9 cellular contexts compared by ENCODE assay signal in genomic region chr7:151115121-151115835, GRCh38. TPM values are rescaled to one million over a fixed set of nuclear protein-coding genes. Genes with fewer than 3 reads are reported as not detected.
DNase-seq lines count a peak whose midpoint lies in the region; FAIRE-seq and TF ChIP-seq lines count a peak whose summit lies in the region.
"Had no signal": no experiment of that assay in that cellular context is flagged by ENCODE, and none has a peak within 500 bp of the region (broad histone marks: within the 10 kb centered on the region; RNA-seq: fewer than 3 reads in every experiment).

No MANE protein-coding gene starts in this region.

- H3K27me3 Mint-ChIP-seq in IgD-negative memory B cell = peaks cover 15% of the 10 kb centered on the region

- H3K4me3 Mint-ChIP-seq in IgD-negative memory B cell = peak overlapping the region in 3 of 4 donors; percentile 46 to 86 (median 73)

- no peak overlapping the region for H3K9ac ChIP-seq in adipocyte (ENCODE audit: low read length)

- no peak for TF ChIP-seq CTCF in kidney epithelial cell (IDR thresholded peaks at IDR 0.05; ENCODE audit: insufficient read depth, low read length, poor library complexity, severe bottlenecking)
- no peak for TF ChIP-seq CTCF in D721Med (IDR thresholded peaks at IDR 0.05; ENCODE audit: insufficient read depth, missing control alignments)

- H3K36me3 Mint-ChIP-seq in IgD-negative memory B cell = peaks cover 5% of the 10 kb centered on the region

- H3K27ac ChIP-seq in thymus (ENCODE audit: low read depth) (no peak overlapping the region), caudate nucleus (ENCODE audit: low read depth, low read length) (no peak overlapping the region)

- no peak for FAIRE-seq in D721Med (lab: Jason Lieb, UNC)

- DNase-seq in adipocyte (ENCODE audit: low read depth) (peak; percentile 70), kidney epithelial cell (ENCODE audit: low read depth) (no peak), D721Med (ENCODE audit: insufficient read length, low spot score) (no peak), caudate nucleus (lab: John Stamatoyannopoulos, UW) (no peak), epidermal melanocyte (ENCODE audit: insufficient read length, low spot score) (no peak)
- DNase-seq: NCI-H1048 had no signal

- peaks cover 0 to 3% (median 2%) of the 10 kb centered on the region in 3 donors for H3K4me1 Mint-ChIP-seq in IgD-negative memory B cell

- WGBS in thymus = 11% methylated on average over 114 of the region's 114 CpGs

- H3K4me1 ChIP-seq in adipocyte (ENCODE audit: control insufficient read depth, insufficient read depth, low read length) = peaks cover under 1% of the 10 kb centered on the region
- no peaks in the 10 kb centered on the region for H3K4me1 ChIP-seq in thymus (ENCODE audit: control insufficient read depth, insufficient read depth, low read length)

- no peak overlapping the region for H3K27ac Mint-ChIP-seq in IgD-negative memory B cell

- no peaks in the 10 kb centered on the region for H3K9me3 Mint-ChIP-seq in IgD-negative memory B cell

- no peaks in the 10 kb centered on the region for H3K9me3 ChIP-seq in adipocyte (ENCODE audit: control insufficient read depth, low read length)
- no peaks in the 10 kb centered on the region for H3K9me3 ChIP-seq in thymus (ENCODE audit: control insufficient read depth)

- H3K36me3 ChIP-seq in adipocyte (ENCODE audit: control insufficient read depth, insufficient read depth, low read length, severe bottlenecking) (peaks cover 24% of the 10 kb centered on the region), kidney epithelial cell (ENCODE audit: control insufficient read depth, insufficient read depth, low read length) (peaks cover 2% of the 10 kb centered on the region), thymus (ENCODE audit: control insufficient read depth, insufficient read depth) (no peaks in the 10 kb centered on the region)

- H3K4me3 ChIP-seq in adipocyte (ENCODE audit: low read length) (no peak overlapping the region), kidney epithelial cell (ENCODE audit: low read depth, low read length) (peak overlapping the region; percentile 31), thymus (ENCODE audit: low read length) (peak overlapping the region; percentile 48)

- no peaks in the 10 kb centered on the region for H3K27me3 ChIP-seq in adipocyte (replicated peaks; ENCODE audit: control insufficient read depth, insufficient read depth, low read length)
- no peaks in the 10 kb centered on the region for H3K27me3 ChIP-seq in kidney epithelial cell (ENCODE audit: control insufficient read depth, insufficient read depth, low read length)
- peaks cover 34% of the 10 kb centered on the region for H3K27me3 ChIP-seq in thymus (ENCODE audit: control insufficient read depth, insufficient read depth)

RNA-seq across cellular contexts. Expression of gene AGAP3, which starts 29.0 kb away (rescaled TPM):
- polyA plus RNA-seq in IgD-negative memory B cell (3.5 TPM), thymus (43.2 TPM)
- 77.4 and 92.8 TPM in 2 replicates for total RNA-seq in kidney epithelial cell

RNA-seq across cellular contexts. Expression of gene TMUB1, which starts 32.0 kb away (rescaled TPM):
- polyA plus RNA-seq in IgD-negative memory B cell (72.6 TPM), thymus (68.4 TPM)
- 46.3 and 66.0 TPM in 2 replicates for total RNA-seq in kidney epithelial cell

RNA-seq across cellular contexts. Expression of gene FASTK, which starts 34.7 kb away (rescaled TPM):
- polyA plus RNA-seq in IgD-negative memory B cell (55.4 TPM), thymus (142 TPM)
- 70.9 and 71.7 TPM in 2 replicates for total RNA-seq in kidney epithelial cell

RNA-seq across cellular contexts. Expression of gene GBX1, which starts 52.2 kb away (rescaled TPM):
- polyA plus RNA-seq in IgD-negative memory B cell (not detected), thymus (0.07 TPM)
- not detected in 2 replicates for total RNA-seq in kidney epithelial cell
- total RNA-seq: liver had no signal
- polyA plus RNA-seq: liver had no signal

RNA-seq across cellular contexts. Expression of gene SLC4A2, which starts 55.9 kb away (rescaled TPM):
- 17.8 TPM for polyA plus RNA-seq in IgD-negative memory B cell
- total RNA-seq in kidney epithelial cell = 166 and 201 TPM in 2 replicates
- 89.5 TPM for polyA plus RNA-seq in thymus
